18 cellular contexts compared by ENCODE assay signal in the genomic region with DNA sequence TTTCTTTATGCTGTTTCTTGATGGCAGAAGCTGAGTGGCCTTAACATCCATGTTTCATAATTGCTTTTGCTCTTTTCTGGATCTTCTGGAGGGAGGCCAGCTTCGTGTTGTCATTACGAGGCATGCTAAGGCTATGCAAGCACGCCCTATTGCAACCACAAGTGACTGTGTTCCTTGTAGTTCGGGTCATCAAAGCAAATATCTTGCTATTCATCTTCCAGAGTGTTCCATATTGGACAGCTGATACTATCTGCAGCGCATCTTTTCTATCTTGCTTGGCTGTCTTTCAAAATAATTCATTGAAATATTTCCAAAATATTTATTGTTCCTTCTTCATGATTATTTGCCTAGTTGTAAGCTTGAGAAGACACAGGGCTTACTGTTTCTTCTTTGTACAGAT. TPM values are rescaled to one million over a fixed set of nuclear protein-coding genes. Genes with fewer than 3 reads are reported as not detected.
DNase-seq lines count a peak whose midpoint lies in the region; ATAC-seq, FAIRE-seq and TF ChIP-seq lines count a peak whose summit lies in the region.
"Had no signal": no experiment of that assay in that cellular context is flagged by ENCODE, and none has a peak within 500 bp of the region (broad histone marks: within the 10 kb centered on the region; RNA-seq: fewer than 3 reads in every experiment).

No MANE protein-coding gene starts in this region.

- 19 to 25% methylated on average over 5 of the region's 5 CpGs for WGBS in tibial nerve, 2 donors

- H3K36me3 ChIP-seq in astrocyte (ENCODE audit: insufficient read depth, low read length): no peaks in the 10 kb centered on the region
- H3K36me3 ChIP-seq in tibial nerve: peaks cover 0 to 24% (median 0%) of the 10 kb centered on the region in 3 donors

- H3K27me3 ChIP-seq in astrocyte (ENCODE audit: insufficient read depth, low read length): no peaks in the 10 kb centered on the region
- no peaks in the 10 kb centered on the region for H3K27me3 ChIP-seq in tibial nerve
- H3K27me3 ChIP-seq: esophagus squamous epithelium had no signal

- no peaks in the 10 kb centered on the region for H3K79me2 ChIP-seq in astrocyte (ENCODE audit: insufficient read depth, low read length)

- H3K9ac ChIP-seq in astrocyte (ENCODE audit: low read length): no peak overlapping the region

- no peak overlapping the region for H3K4me3 Mint-ChIP-seq in activated naive CD4-positive, alpha-beta T cell treated with anti-CD3 and anti-CD28 coated beads, Interleukin-2, amount 50 U/mL, for 24 hours
- no peak overlapping the region for H3K4me3 Mint-ChIP-seq in activated naive CD4-positive, alpha-beta T cell treated with anti-CD3 and anti-CD28 coated beads, Interleukin-2, amount 10 ng/mL, durations not matched to agents 7 days and 5 days
- H3K4me3 Mint-ChIP-seq in astrocyte (ENCODE audit: unreplicated experiment): no peak overlapping the region

- peaks cover 2% of the 10 kb centered on the region for H3K36me3 Mint-ChIP-seq in activated naive CD4-positive, alpha-beta T cell treated with anti-CD3 and anti-CD28 coated beads, Interleukin-2, amount 50 U/mL, for 24 hours
- H3K36me3 Mint-ChIP-seq in activated naive CD4-positive, alpha-beta T cell treated with anti-CD3 and anti-CD28 coated beads, Interleukin-2, amount 10 ng/mL, durations not matched to agents 7 days and 5 days: no peaks in the 10 kb centered on the region
- no peaks in the 10 kb centered on the region for H3K36me3 Mint-ChIP-seq in astrocyte (ENCODE audit: low read depth, unreplicated experiment)

- H3K4me2 ChIP-seq in astrocyte (ENCODE audit: low read length): no peak overlapping the region

- H3K4me1 Mint-ChIP-seq in activated naive CD4-positive, alpha-beta T cell treated with anti-CD3 and anti-CD28 coated beads, Interleukin-2, amount 50 U/mL, for 24 hours: peaks cover 33% of the 10 kb centered on the region
- peaks cover 17% of the 10 kb centered on the region for H3K4me1 Mint-ChIP-seq in activated naive CD4-positive, alpha-beta T cell treated with anti-CD3 and anti-CD28 coated beads, Interleukin-2, amount 10 ng/mL, durations not matched to agents 7 days and 5 days
- H3K4me1 Mint-ChIP-seq in astrocyte (ENCODE audit: low read depth, unreplicated experiment): peaks cover 9% of the 10 kb centered on the region

- H3K27me3 Mint-ChIP-seq in activated naive CD4-positive, alpha-beta T cell treated with anti-CD3 and anti-CD28 coated beads, Interleukin-2, amount 50 U/mL, for 24 hours: no peaks in the 10 kb centered on the region
- peaks cover 25% of the 10 kb centered on the region for H3K27me3 Mint-ChIP-seq in activated naive CD4-positive, alpha-beta T cell treated with anti-CD3 and anti-CD28 coated beads, Interleukin-2, amount 10 ng/mL, durations not matched to agents 7 days and 5 days
- peaks cover 14% of the 10 kb centered on the region for H3K27me3 Mint-ChIP-seq in astrocyte (ENCODE audit: low read depth, unreplicated experiment)
- H3K27me3 Mint-ChIP-seq: naive B cell had no signal

- DNase-seq in activated naive CD4-positive, alpha-beta T cell treated with anti-CD3 and anti-CD28 coated beads, Interleukin-2, amount 10 ng/mL, durations not matched to agents 7 days and 5 days: no peak
- peak; percentile 39 for DNase-seq in astrocyte (ENCODE audit: low read depth)
- DNase-seq in foreskin melanocyte: peak; percentile 40
- peak; percentile 53 to 83 for DNase-seq in tibial nerve (ENCODE audit: low spot score in 2 of 2)
- no peak for DNase-seq in frontal cortex (ENCODE audit: low spot score in 2 of 2)
- DNase-seq: caudate nucleus, esophagus squamous epithelium, naive B cell, NCI-H1105, NCI-H524, SIG-M5, spleen had no signal

- no peak for TF ChIP-seq POLR2A in tibial nerve (IDR thresholded peaks at IDR 0.05)

- TF ChIP-seq EP300 in tibial nerve (IDR thresholded peaks at IDR 0.05): peak in 1 of 2 donors; percentile 52

- H2AFZ ChIP-seq in astrocyte (ENCODE audit: low read depth, low read length): no peak overlapping the region

- H3K4me3 ChIP-seq in astrocyte (ENCODE audit: insufficient read depth, low read depth, low read length) (no peak overlapping the region), tibial nerve (no peak overlapping the region)
- H3K4me3 ChIP-seq: esophagus squamous epithelium, spleen had no signal

- H3K27ac ChIP-seq in astrocyte (ENCODE audit: low read depth, low read length): no peak overlapping the region
- peak overlapping the region in 1 of 4 donors; percentile 44 for H3K27ac ChIP-seq in tibial nerve
- H3K27ac ChIP-seq: HL-60, spleen had no signal

- H3K9me3 Mint-ChIP-seq in activated naive CD4-positive, alpha-beta T cell treated with anti-CD3 and anti-CD28 coated beads, Interleukin-2, amount 50 U/mL, for 24 hours: no peaks in the 10 kb centered on the region
- H3K9me3 Mint-ChIP-seq in activated naive CD4-positive, alpha-beta T cell treated with anti-CD3 and anti-CD28 coated beads, Interleukin-2, amount 10 ng/mL, durations not matched to agents 7 days and 5 days: no peaks in the 10 kb centered on the region
- no peaks in the 10 kb centered on the region for H3K9me3 Mint-ChIP-seq in astrocyte (ENCODE audit: unreplicated experiment)
- H3K9me3 Mint-ChIP-seq: naive B cell had no signal

- H3K4me1 ChIP-seq in astrocyte (ENCODE audit: insufficient read depth, low read length) (peaks cover 8% of the 10 kb centered on the region), tibial nerve (peaks cover 0 to 41% (median 14%) of the 10 kb centered on the region in 4 donors)

- no peaks in the 10 kb centered on the region for H3K9me3 ChIP-seq in astrocyte (ENCODE audit: insufficient read depth, low read depth, low read length)
- H3K9me3 ChIP-seq in tibial nerve: no peaks in the 10 kb centered on the region
- H3K9me3 ChIP-seq: esophagus squamous epithelium, spleen had no signal

- ATAC-seq in HG02623 (IDR thresholded peaks at IDR 0.05; ENCODE audit: unreplicated experiment) (no peak), GM19452 (IDR thresholded peaks at IDR 0.05; ENCODE audit: unreplicated experiment) (no peak)

- CTCF ChIA-PET in activated naive CD4-positive, alpha-beta T cell treated with anti-CD3 and anti-CD28 coated beads, Interleukin-2, amount 10 ng/mL, durations not matched to agents 7 days and 5 days (lab: Charles Lee): interaction anchor here (1.0 to 2.1 kb wide), 2 partner anchors 13 to 324 kb away, joined by 3 to 7 read pairs; no protein-coding TSS in a partner anchor

- FAIRE-seq in astrocyte (lab: Jason Lieb, UNC) (no peak), frontal cortex (lab: Jason Lieb, UNC) (no peak)
- FAIRE-seq: islet of Langerhans had no signal

- peak overlapping the region; percentile 27 for H3K27ac Mint-ChIP-seq in activated naive CD4-positive, alpha-beta T cell treated with anti-CD3 and anti-CD28 coated beads, Interleukin-2, amount 50 U/mL, for 24 hours
- no peak overlapping the region for H3K27ac Mint-ChIP-seq in activated naive CD4-positive, alpha-beta T cell treated with anti-CD3 and anti-CD28 coated beads, Interleukin-2, amount 10 ng/mL, durations not matched to agents 7 days and 5 days
- no peak overlapping the region for H3K27ac Mint-ChIP-seq in astrocyte (ENCODE audit: unreplicated experiment)

- TF ChIP-seq CTCF in astrocyte (IDR thresholded peaks at IDR 0.05; ENCODE audit: insufficient read depth, low read depth, low read length) (no peak), tibial nerve (IDR thresholded peaks at IDR 0.05) (no peak)

- H4K20me1 ChIP-seq in astrocyte (ENCODE audit: insufficient read depth, low read length): no peaks in the 10 kb centered on the region

RNA-seq across cellular contexts. Expression of a gene that starts 5.0 kb away (rescaled TPM):
- 15.7 and 16.2 TPM in 2 replicates for total RNA-seq in astrocyte
- total RNA-seq in tibial nerve: 10 to 100 TPM in 3 of 4 donors, 1 to 10 TPM in 1; 6.9 to 84.3 (median 22.1) TPM
- total RNA-seq in frontal cortex: 29.3 TPM

RNA-seq across cellular contexts. Expression of a gene that starts 25.7 kb away (rescaled TPM):
- 0.14 and 0.46 TPM in 2 replicates for total RNA-seq in astrocyte
- under 1 TPM in 3 of 4 donors, not detected in 1; under 0.01 to 0.78 (median under 0.01) TPM for total RNA-seq in tibial nerve
- under 0.01 TPM for total RNA-seq in frontal cortex
- total RNA-seq: A673 had no signal

Comparison
In these comparisons a context has a peak if more than half of its experiments do, and no peak if none do; other contexts are left out.
1. DNase-seq: peak in astrocyte (single experiment), foreskin melanocyte (single experiment) and tibial nerve (2 of 2); none in activated naive CD4-positive, alpha-beta T cell treated with anti-CD3 and anti-CD28 coated beads, Interleukin-2, amount 10 ng/mL, durations not matched to agents 7 days and 5 days (single experiment) and frontal cortex (0 of 2).